35 cellular contexts compared by ENCODE assay signal in the genomic region with DNA sequence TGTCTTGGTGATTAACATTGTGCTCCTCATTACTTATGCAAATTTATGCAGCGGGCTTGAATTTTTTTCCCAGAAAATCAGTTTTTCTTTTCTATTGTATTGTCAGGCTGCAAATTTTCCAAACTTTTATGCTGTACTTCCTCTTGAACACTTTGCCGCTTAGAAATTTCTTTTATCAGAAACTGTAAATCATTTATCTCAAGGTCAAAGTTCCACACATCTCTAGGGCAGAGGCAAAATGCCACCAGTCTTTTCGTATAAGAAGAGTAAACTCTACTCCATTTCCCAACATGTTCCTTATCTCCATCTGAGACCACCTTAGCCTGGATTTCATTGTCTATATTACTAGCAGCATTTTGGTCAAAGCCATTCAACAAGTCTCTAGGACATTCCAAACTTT.
DNase-seq lines count a peak whose midpoint lies in the region; ATAC-seq, FAIRE-seq and TF ChIP-seq lines count a peak whose summit lies in the region.
"Had no signal": no experiment of that assay in that cellular context is flagged by ENCODE, and none has a peak within 500 bp of the region (broad histone marks: within the 10 kb centered on the region; RNA-seq: fewer than 3 reads in every experiment).

No MANE protein-coding gene starts in this region.

- WGBS in small intestine, 3 donors = 18 to 67% (median 24%) methylated on average over 3 of the region's 3 CpGs

- H3K9me3 ChIP-seq in mucosa of descending colon (no peaks in the 10 kb centered on the region), small intestine (ENCODE audit: control insufficient read depth, low read depth) (no peaks in the 10 kb centered on the region)
- H3K9me3 ChIP-seq: A549, BE2C, BLaER1, Caco-2 had no signal

- H3K36me3 Mint-ChIP-seq in effector memory CD8-positive, alpha-beta T cell (ENCODE audit: insufficient read depth) = no peaks in the 10 kb centered on the region
- no peaks in the 10 kb centered on the region for H3K36me3 Mint-ChIP-seq in activated T-cell treated with anti-CD3 and anti-CD28 coated beads, Interleukin-2, amount 50 U/mL, for 24 hours (ENCODE audit: low read depth)
- H3K36me3 Mint-ChIP-seq: CD14-positive monocyte; CD4-positive, alpha-beta memory T cell; CD4-positive, CD25-positive, alpha-beta regulatory T cell; CD8-positive, alpha-beta memory T cell; CD8-positive, alpha-beta T cell had no signal

- no peaks in the 10 kb centered on the region for H3K27me3 ChIP-seq in small intestine (ENCODE audit: control insufficient read depth in 2 of 2, insufficient read depth in 2 of 2, low read length in 2 of 2)
- H3K27me3 ChIP-seq: BE2C; BLaER1; BLaER1 treated with 17β-estradiol and CSF1 and Interleukin-3, amounts not matched to agents 10 nM and 100 nM had no signal

- H3K4me3 Mint-ChIP-seq in effector memory CD8-positive, alpha-beta T cell = no peak overlapping the region
- H3K4me3 Mint-ChIP-seq in activated T-cell treated with anti-CD3 and anti-CD28 coated beads, Interleukin-2, amount 50 U/mL, for 24 hours = no peak overlapping the region
- H3K4me3 Mint-ChIP-seq: B cell; CD14-positive monocyte; CD4-positive, alpha-beta memory T cell; CD4-positive, alpha-beta T cell; CD4-positive, CD25-positive, alpha-beta regulatory T cell; CD8-positive, alpha-beta memory T cell; CD8-positive, alpha-beta T cell had no signal

- H3K27me3 Mint-ChIP-seq in effector memory CD8-positive, alpha-beta T cell = no peaks in the 10 kb centered on the region
- H3K27me3 Mint-ChIP-seq in activated T-cell treated with anti-CD3 and anti-CD28 coated beads, Interleukin-2, amount 50 U/mL, for 24 hours = no peaks in the 10 kb centered on the region
- H3K27me3 Mint-ChIP-seq: B cell; CD4-positive, alpha-beta memory T cell; CD4-positive, alpha-beta T cell; CD4-positive, CD25-positive, alpha-beta regulatory T cell; CD8-positive, alpha-beta memory T cell had no signal

- H3K4me1 Mint-ChIP-seq in effector memory CD8-positive, alpha-beta T cell (ENCODE audit: low read depth in 2 of 2) = no peaks in the 10 kb centered on the region
- H3K4me1 Mint-ChIP-seq in activated T-cell treated with anti-CD3 and anti-CD28 coated beads, Interleukin-2, amount 50 U/mL, for 24 hours (ENCODE audit: low read depth) = no peaks in the 10 kb centered on the region
- H3K4me1 Mint-ChIP-seq: B cell; CD14-positive monocyte; CD4-positive, alpha-beta memory T cell; CD4-positive, CD25-positive, alpha-beta regulatory T cell; CD8-positive, alpha-beta memory T cell had no signal

- no peak for DNase-seq in left colon
- DNase-seq in mucosa of descending colon = peak in 1 of 3 donors; percentile 5
- peak; percentile 75 for DNase-seq in small intestine
- no peak for DNase-seq in effector memory CD8-positive, alpha-beta T cell
- DNase-seq in HT-29 (ENCODE audit: low spot score) = no peak
- no peak for DNase-seq in activated T-cell treated with anti-CD3 and anti-CD28 coated beads, Interleukin-2, amount 50 U/mL, for 24 hours
- DNase-seq: 8988T; ACHN; AML-193; BE2C; C1 segment of cervical spinal cord; Caco-2; Calu3; CD4-positive, alpha-beta memory T cell; CD4-positive, alpha-beta T cell; CD4-positive, CD25-positive, alpha-beta regulatory T cell; CD8-positive, alpha-beta memory T cell; CD8-positive, alpha-beta T cell; COR-L47; DMS 273 treated with DMSO at 0.1 percent for 48 hours; DMS153; DMS53; DMS79; DMS79 treated with DMSO at 0.1 percent for 48 hours; DND-41; EL had no signal

- FAIRE-seq in small intestine (lab: Jason Lieb, UNC) = no peak
- FAIRE-seq: A204.1, A549, D721Med had no signal

- H3K9me3 Mint-ChIP-seq in effector memory CD8-positive, alpha-beta T cell = peaks cover 7 to 10% of the 10 kb centered on the region in 2 donors
- H3K9me3 Mint-ChIP-seq in activated T-cell treated with anti-CD3 and anti-CD28 coated beads, Interleukin-2, amount 50 U/mL, for 24 hours = peaks cover 3% of the 10 kb centered on the region

- H3K4me3 ChIP-seq in mucosa of descending colon = no peak overlapping the region
- no peak overlapping the region for H3K4me3 ChIP-seq in small intestine (ENCODE audit: low read depth in 1 of 2, low read length in 2 of 2)
- H3K4me3 ChIP-seq: A549; BLaER1; BLaER1 treated with 17β-estradiol and CSF1 and Interleukin-3, amounts not matched to agents 10 nM and 100 nM had no signal

- intact Hi-C loops in left colon (cut with DNase I, micrococcal nuclease) (no loop called here), mucosa of descending colon (cut with DNase I, micrococcal nuclease) (no loop called here)

- no peak overlapping the region for H3K27ac Mint-ChIP-seq in effector memory CD8-positive, alpha-beta T cell
- H3K27ac Mint-ChIP-seq in activated T-cell treated with anti-CD3 and anti-CD28 coated beads, Interleukin-2, amount 50 U/mL, for 24 hours = no peak overlapping the region
- H3K27ac Mint-ChIP-seq: B cell; CD14-positive monocyte; CD4-positive, alpha-beta memory T cell; CD4-positive, alpha-beta T cell; CD4-positive, CD25-positive, alpha-beta regulatory T cell; CD8-positive, alpha-beta memory T cell; CD8-positive, alpha-beta T cell had no signal

- TF ChIP-seq CTCF in mucosa of descending colon (IDR thresholded peaks at IDR 0.05) = no peak

- no peaks in the 10 kb centered on the region for H3K36me3 ChIP-seq in mucosa of descending colon (ENCODE audit: low read depth)
- H3K36me3 ChIP-seq in small intestine (ENCODE audit: control insufficient read depth in 2 of 2, insufficient read depth in 2 of 2, low read length in 2 of 2) = no peaks in the 10 kb centered on the region
- H3K36me3 ChIP-seq: BE2C; BLaER1; BLaER1 treated with 17β-estradiol and CSF1 and Interleukin-3, amounts not matched to agents 10 nM and 100 nM had no signal

- H3K27ac ChIP-seq in small intestine (ENCODE audit: low read depth in 1 of 2, low read length in 1 of 2) = no peak overlapping the region
- H3K27ac ChIP-seq: 22Rv1; A549; BLaER1; BLaER1 treated with 17β-estradiol and CSF1 and Interleukin-3, amounts not matched to agents 10 nM and 100 nM; C4-2B had no signal

- H3K4me1 ChIP-seq in mucosa of descending colon (ENCODE audit: low read depth) (peaks cover 7% of the 10 kb centered on the region), small intestine (ENCODE audit: control insufficient read depth in 2 of 2, insufficient read depth in 1 of 2, low read depth in 1 of 2, low read length in 1 of 2) (peaks cover 0 to 2% of the 10 kb centered on the region in 2 donors)
- H3K4me1 ChIP-seq: A549; BLaER1; BLaER1 treated with 17β-estradiol and CSF1 and Interleukin-3, amounts not matched to agents 10 nM and 100 nM; Caco-2 had no signal

- ATAC-seq in left colon (peak; percentile 90), mucosa of descending colon (peak; percentile 48)
- ATAC-seq in effector memory CD8-positive, alpha-beta T cell (replicated peaks) = no peak
- ATAC-seq: A549; CD8-positive, alpha-beta T cell had no signal
